34 cellular contexts compared by ENCODE assay signal in genomic region chr18:74413811-74414210, GRCh38. TPM values are rescaled to one million over a fixed set of nuclear protein-coding genes. Genes with fewer than 3 reads are reported as not detected.
"Had no signal": no experiment of that assay in that cellular context is flagged by ENCODE, and none has a peak within 500 bp of the region (broad histone marks: within the 10 kb centered on the region; RNA-seq: fewer than 3 reads in every experiment).

No MANE protein-coding gene starts in this region.

- H3K36me3 Mint-ChIP-seq: immature natural killer cell; mesothelial cell of epicardium; natural killer cell treated with Interleukin-12 subunit alpha and Interleukin-12 subunit beta and Interleukin-15 and Interleukin-18, amount 100 ng/mL, for 72 hours; stimulated activated memory B cell treated with anti-CD40 and anti-IgM and Interleukin-4, amounts not matched to agents 10 μg/mL and 1 μg/mL and 100 μg/mL, for 72 hours; type B pancreatic cell had no signal

- H3K9me3 ChIP-seq: heart left ventricle, lower lobe of right lung, neutrophil, right atrium auricular region, right lobe of liver, tibial nerve, vagina had no signal

- H3K27me3 ChIP-seq: heart left ventricle, neutrophil, right atrium auricular region, right lobe of liver, tibial nerve, vagina had no signal

- H3K4me3 ChIP-seq: heart left ventricle, lower lobe of right lung, right atrium auricular region, right lobe of liver, smooth muscle cell, tibial nerve, vagina had no signal

- H3K4me1 ChIP-seq: lower lobe of right lung, parathyroid adenoma, right atrium auricular region, right lobe of liver, vagina had no signal

- H3K9me3 Mint-ChIP-seq: immature natural killer cell; mesothelial cell of epicardium; natural killer cell treated with Interleukin-12 subunit alpha and Interleukin-12 subunit beta and Interleukin-15 and Interleukin-18, amount 100 ng/mL, for 72 hours; neural crest cell; stimulated activated memory B cell treated with anti-CD40 and anti-IgM and Interleukin-4, amounts not matched to agents 10 μg/mL and 1 μg/mL and 100 μg/mL, for 72 hours; type B pancreatic cell had no signal

- DNase-seq: heart left ventricle; hypothalamus; immature natural killer cell; lower lobe of right lung; mammary epithelial cell; mesenchymal stem cell; naive B cell; occipital lobe; right lobe of liver; stimulated activated CD4-positive, alpha-beta T cell treated with anti-CD3 and anti-CD28 coated beads, Interleukin-1b, Interleukin-23, amount 100 ng/mL, for 48 hours; stimulated activated CD4-positive, alpha-beta T cell treated with anti-CD3 and anti-CD28 coated beads, Interleukin-2, amount 100 ng/mL, for 48 hours; stimulated activated CD4-positive, alpha-beta T cell treated with anti-CD3 and anti-CD28 coated beads, Interleukin-4, amount 100 ng/mL, for 4 hours; stimulated activated CD8-positive, alpha-beta memory T cell treated with anti-CD3 and anti-CD28 coated beads, Interleukin-4, amount 100 ng/mL, for 48 hours; stimulated activated naive CD4-positive, alpha-beta T cell treated with Interleukin-2 at 50 U/mL for 16 hours; stimulated activated naive CD8-positive, alpha-beta T cell treated with anti-CD3 and anti-CD28 coated beads, Interleukin-15, amount 100 ng/mL, for 72 hours; substantia nigra had no signal

- H3K27ac ChIP-seq: lower lobe of right lung, neutrophil, parathyroid adenoma, right atrium auricular region, right lobe of liver, tibial nerve, vagina had no signal

- H3K9ac ChIP-seq: parathyroid adenoma had no signal

- H3K27ac Mint-ChIP-seq: immature natural killer cell; mesothelial cell of epicardium; natural killer cell treated with Interleukin-12 subunit alpha and Interleukin-12 subunit beta and Interleukin-15 and Interleukin-18, amount 100 ng/mL, for 72 hours; progenitor cell of endocrine pancreas; stimulated activated memory B cell treated with anti-CD40 and anti-IgM and Interleukin-4, amounts not matched to agents 10 μg/mL and 1 μg/mL and 100 μg/mL, for 72 hours; type B pancreatic cell had no signal

- H3K4me2 ChIP-seq: smooth muscle cell had no signal

- H3K4me3 Mint-ChIP-seq: immature natural killer cell; mesothelial cell of epicardium; naive B cell; natural killer cell treated with Interleukin-12 subunit alpha and Interleukin-12 subunit beta and Interleukin-15 and Interleukin-18, amount 100 ng/mL, for 72 hours; neural crest cell; stimulated activated memory B cell treated with anti-CD40 and anti-IgM and Interleukin-4, amounts not matched to agents 10 μg/mL and 1 μg/mL and 100 μg/mL, for 72 hours; stimulated activated naive CD8-positive, alpha-beta T cell treated with anti-CD3 and anti-CD28 coated beads, Interleukin-15, amount 100 ng/mL, for 72 hours; type B pancreatic cell had no signal

- H3K36me3 ChIP-seq: heart left ventricle, lower lobe of right lung, neutrophil, right atrium auricular region, right lobe of liver, tibial nerve, vagina had no signal

- H3K27me3 Mint-ChIP-seq: stimulated activated naive CD8-positive, alpha-beta T cell treated with anti-CD3 and anti-CD28 coated beads, Interleukin-15, amount 100 ng/mL, for 72 hours had no signal

RNA-seq across cellular contexts. Expression of gene DIPK1C, which starts 43.3 kb away (rescaled TPM):
- total RNA-seq: kidney epithelial cell; lower lobe of right lung; mammary epithelial cell; mesothelial cell of epicardium; mononuclear cell; natural killer cell treated with Interleukin-12 subunit alpha and Interleukin-12 subunit beta and Interleukin-15 and Interleukin-18, amount 100 ng/mL, for 72 hours; neural crest cell; osteocyte; progenitor cell of endocrine pancreas; pulmonary artery endothelial cell; renal cortical epithelial cell; smooth muscle cell; ureter; vagina had no signal
